In genomic region chr15:72474466-72474911, GRCh38 we compare ENCODE assay signal across 8 cellular contexts. TPM values are rescaled to one million over a fixed set of nuclear protein-coding genes. Genes with fewer than 3 reads are reported as not detected.
DNase-seq lines count a peak whose midpoint lies in the region; FAIRE-seq and TF ChIP-seq lines count a peak whose summit lies in the region.

No MANE protein-coding gene starts in this region.

- WGBS in mesendoderm (ENCODE audit: extremely low coverage, insufficient coverage, low lambda C conversion rate), result no CpG with 5 or more reads among the region's 67 CpGs
- under 1% methylated on average over 67 of the region's 67 CpGs for WGBS in urinary bladder

- no peak overlapping the region for H4K5ac ChIP-seq in mesendoderm (ENCODE audit: low read length)

- no peak overlapping the region for H3K4ac ChIP-seq in mesendoderm (ENCODE audit: low read depth, low read length)

- H3K4me1 ChIP-seq in KMS-11 (ENCODE audit: low read depth, poor library complexity, severe bottlenecking), result peaks cover 31% of the 10 kb centered on the region
- peaks cover 2% of the 10 kb centered on the region for H3K4me1 ChIP-seq in mesendoderm (ENCODE audit: control insufficient read depth, low read depth, low read length)
- no peaks in the 10 kb centered on the region for H3K4me1 ChIP-seq in urinary bladder (ENCODE audit: insufficient read depth)

- H2BK15ac ChIP-seq in mesendoderm (replicated peaks; ENCODE audit: low read depth), result no peak overlapping the region

- H3K79me2 ChIP-seq in KMS-11 (ENCODE audit: insufficient read depth, low read depth) (peaks cover 50% of the 10 kb centered on the region), mesendoderm (ENCODE audit: control insufficient read depth, insufficient read depth, low read length) (peaks cover 45% of the 10 kb centered on the region)

- peak overlapping the region; percentile 12; the same call in 1 of the 2 replicates for H2AFZ ChIP-seq in KMS-11 (ENCODE audit: low read depth)

- no peak for FAIRE-seq in RCC 7860 (lab: Jason Lieb, UNC)

- TF ChIP-seq CTCF in KMS-11 (conservative IDR thresholded peaks at IDR 0.05; ENCODE audit: low read depth, low read length) (no peak), choroid plexus epithelial cell (conservative IDR thresholded peaks at IDR 0.05; ENCODE audit: low read depth, low read length) (no peak)

- H4K8ac ChIP-seq in mesendoderm (ENCODE audit: low read depth, low read length), result no peak overlapping the region

- H3K56ac ChIP-seq in mesendoderm (ENCODE audit: low read length), result peak overlapping the region; percentile 99

- H3K9ac ChIP-seq in KMS-11 (peak overlapping the region; percentile 99), mesendoderm (ENCODE audit: low read length) (peak overlapping the region; percentile 100)

- peaks cover 2% of the 10 kb centered on the region for H3K79me1 ChIP-seq in mesendoderm (ENCODE audit: low read length)

- H3K4me2 ChIP-seq in KMS-11 (peak overlapping the region; percentile 97), mesendoderm (ENCODE audit: low read length) (peak overlapping the region; percentile 34)

- H3K18ac ChIP-seq in mesendoderm (ENCODE audit: low read length), result peak overlapping the region; percentile 85

- H2BK5ac ChIP-seq in mesendoderm (ENCODE audit: low read length), result peak overlapping the region; percentile 63

- DNase-seq in stimulated activated CD8-positive, alpha-beta memory T cell treated with anti-CD3 and anti-CD28 coated beads, Interleukin-2, amount 100 ng/mL, for 1 hour (ENCODE audit: low read depth in 2 of 2), result peak; percentile 6 to 8
- DNase-seq in stimulated activated CD8-positive, alpha-beta memory T cell treated with anti-CD3 and anti-CD28 coated beads, Interleukin-4, amount 100 ng/mL, for 48 hours, result no peak
- DNase-seq in choroid plexus epithelial cell (ENCODE audit: low read depth), result no peak
- DNase-seq in mesendoderm, result peak; percentile 51
- DNase-seq in RCC 7860 (ENCODE audit: low spot score), result no peak
- no peak for DNase-seq in NCI-H524 (lab: John Stamatoyannopoulos, UW)

- H3K27me3 ChIP-seq in KMS-11 (ENCODE audit: insufficient read depth, low read depth) (no peaks in the 10 kb centered on the region), mesendoderm (ENCODE audit: insufficient read depth, low read length, poor library complexity) (no peaks in the 10 kb centered on the region)

- H4K20me1 ChIP-seq in KMS-11 (ENCODE audit: insufficient read depth), result no peaks in the 10 kb centered on the region; the same call in 1 of the 2 replicates

- peak overlapping the region; percentile 10 for H2BK120ac ChIP-seq in mesendoderm (ENCODE audit: low read depth, low read length)

- no peak overlapping the region for H3K4me3 ChIP-seq in KMS-11 (IDR thresholded peaks at IDR 0.05; ENCODE audit: insufficient read depth, low read depth, low read length)
- peak overlapping the region; percentile 99 for H3K4me3 ChIP-seq in choroid plexus epithelial cell (ENCODE audit: low read depth, low read length)
- H3K4me3 ChIP-seq in mesendoderm (ENCODE audit: low read length), result peak overlapping the region; percentile 99
- H3K4me3 ChIP-seq in urinary bladder (ENCODE audit: low read depth, low read length), result peak overlapping the region; percentile 66

- peak overlapping the region; percentile 99 for H3K27ac ChIP-seq in KMS-11
- H3K27ac ChIP-seq in mesendoderm (ENCODE audit: low read depth, low read length), result peak overlapping the region; percentile 97
- H3K27ac ChIP-seq in urinary bladder (ENCODE audit: low read depth), result peak overlapping the region; percentile 100

- H3K23ac ChIP-seq in mesendoderm (ENCODE audit: low read length), result peak overlapping the region; percentile 80

- H3K36me3 ChIP-seq in KMS-11 (ENCODE audit: insufficient read depth), result no peaks in the 10 kb centered on the region
- peaks cover 1% of the 10 kb centered on the region for H3K36me3 ChIP-seq in mesendoderm (ENCODE audit: control insufficient read depth, insufficient read depth, low read length)
- H3K36me3 ChIP-seq in urinary bladder (ENCODE audit: insufficient read depth), result peaks cover 1% of the 10 kb centered on the region

- H2AK5ac ChIP-seq in mesendoderm (ENCODE audit: low read length), result no peak overlapping the region

RNA-seq across cellular contexts. Expression of gene ARIH1, which starts 0.4 kb away (rescaled TPM):
- polyA plus RNA-seq in mesendoderm (2013, experiment 1 of 2), result 79.2 TPM
- 73.9 TPM for polyA plus RNA-seq in mesendoderm (2013, experiment 2 of 2)
- total RNA-seq in urinary bladder, result 79.2 TPM
- polyA plus RNA-seq in urinary bladder, result 41.1 TPM

Comparison
In these comparisons a context has a peak if more than half of its experiments do, and no peak if none do; other contexts are left out.
1. DNase-seq: peak in stimulated activated CD8-positive, alpha-beta memory T cell treated with anti-CD3 and anti-CD28 coated beads, Interleukin-2, amount 100 ng/mL, for 1 hour (2 of 2) and mesendoderm (single experiment); none in stimulated activated CD8-positive, alpha-beta memory T cell treated with anti-CD3 and anti-CD28 coated beads, Interleukin-4, amount 100 ng/mL, for 48 hours (single experiment), choroid plexus epithelial cell (single experiment), RCC 7860 (single experiment) and NCI-H524 (0 of 2).
2. Peak in every context shown above with its lines, with median percentiles within 50 percentile points of each other: H3K27ac ChIP-seq.